Comparison of ENCODE assay signal across 1 cellular context in the genomic region with DNA sequence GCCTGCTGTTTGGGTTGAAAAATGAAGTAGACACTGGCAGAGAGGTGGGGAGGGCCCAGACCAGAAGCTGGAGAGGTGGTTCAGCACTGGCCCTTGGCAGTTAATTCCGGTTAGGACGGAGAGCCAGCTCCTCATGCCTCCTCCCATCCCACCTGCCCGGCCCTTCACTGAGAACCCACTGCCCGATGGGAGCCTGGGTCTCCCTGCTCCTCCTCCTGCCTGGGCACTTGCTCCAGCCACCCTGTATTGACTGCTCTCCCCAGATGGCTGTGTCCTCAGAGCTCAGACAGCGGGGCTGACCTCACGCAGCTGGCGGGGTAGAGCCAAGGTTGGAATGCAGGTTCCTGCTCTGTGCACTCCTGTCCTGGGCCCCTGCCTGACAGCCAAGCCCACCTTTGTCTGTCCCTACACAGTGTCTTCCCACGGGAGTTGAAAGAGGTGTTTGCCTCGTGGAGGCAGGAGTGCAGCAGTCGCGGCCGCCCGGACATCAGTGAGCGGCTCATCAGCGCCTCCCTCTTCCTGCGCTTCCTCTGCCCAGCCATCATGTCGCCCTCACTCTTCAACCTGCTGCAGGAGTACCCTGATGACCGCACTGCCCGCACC.
TF ChIP-seq lines count a peak whose summit lies in the region.

No MANE protein-coding gene starts in this region.

TF ChIP-seq in HepG2, 621 proteins besides CTCF, POLR2A, EP300 and RAD21:
- TF ChIP-seq, protein P1, sequence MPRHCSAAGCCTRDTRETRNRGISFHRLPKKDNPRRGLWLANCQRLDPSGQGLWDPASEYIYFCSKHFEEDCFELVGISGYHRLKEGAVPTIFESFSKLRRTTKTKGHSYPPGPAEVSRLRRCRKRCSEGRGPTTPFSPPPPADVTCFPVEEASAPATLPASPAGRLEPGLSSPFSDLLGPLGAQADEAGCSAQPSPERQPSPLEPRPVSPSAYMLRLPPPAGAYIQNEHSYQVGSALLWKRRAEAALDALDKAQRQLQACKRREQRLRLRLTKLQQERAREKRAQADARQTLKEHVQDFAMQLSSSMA (CRISPR knock-in tag; IDR thresholded peaks at IDR 0.05): no peak
- TF ChIP-seq ZFY (CRISPR knock-in tag; IDR thresholded peaks at IDR 0.05) (no peak), ZNF317 (CRISPR knock-in tag; IDR thresholded peaks at IDR 0.05) (no peak), ZNF776 (CRISPR knock-in tag; IDR thresholded peaks at IDR 0.05) (no peak), CAMTA2 (CRISPR knock-in tag; IDR thresholded peaks at IDR 0.05; ENCODE audit: borderline replicate concordance) (no peak), ZNF446 (CRISPR knock-in tag; IDR thresholded peaks at IDR 0.05) (no peak), NR3C1 (CRISPR knock-in tag; IDR thresholded peaks at IDR 0.05) (no peak), AGO2 (optimal IDR thresholded peaks at IDR 0.05; ENCODE audit: low read depth, low read length) (peak; percentile 52)
- TF ChIP-seq, protein P2, sequence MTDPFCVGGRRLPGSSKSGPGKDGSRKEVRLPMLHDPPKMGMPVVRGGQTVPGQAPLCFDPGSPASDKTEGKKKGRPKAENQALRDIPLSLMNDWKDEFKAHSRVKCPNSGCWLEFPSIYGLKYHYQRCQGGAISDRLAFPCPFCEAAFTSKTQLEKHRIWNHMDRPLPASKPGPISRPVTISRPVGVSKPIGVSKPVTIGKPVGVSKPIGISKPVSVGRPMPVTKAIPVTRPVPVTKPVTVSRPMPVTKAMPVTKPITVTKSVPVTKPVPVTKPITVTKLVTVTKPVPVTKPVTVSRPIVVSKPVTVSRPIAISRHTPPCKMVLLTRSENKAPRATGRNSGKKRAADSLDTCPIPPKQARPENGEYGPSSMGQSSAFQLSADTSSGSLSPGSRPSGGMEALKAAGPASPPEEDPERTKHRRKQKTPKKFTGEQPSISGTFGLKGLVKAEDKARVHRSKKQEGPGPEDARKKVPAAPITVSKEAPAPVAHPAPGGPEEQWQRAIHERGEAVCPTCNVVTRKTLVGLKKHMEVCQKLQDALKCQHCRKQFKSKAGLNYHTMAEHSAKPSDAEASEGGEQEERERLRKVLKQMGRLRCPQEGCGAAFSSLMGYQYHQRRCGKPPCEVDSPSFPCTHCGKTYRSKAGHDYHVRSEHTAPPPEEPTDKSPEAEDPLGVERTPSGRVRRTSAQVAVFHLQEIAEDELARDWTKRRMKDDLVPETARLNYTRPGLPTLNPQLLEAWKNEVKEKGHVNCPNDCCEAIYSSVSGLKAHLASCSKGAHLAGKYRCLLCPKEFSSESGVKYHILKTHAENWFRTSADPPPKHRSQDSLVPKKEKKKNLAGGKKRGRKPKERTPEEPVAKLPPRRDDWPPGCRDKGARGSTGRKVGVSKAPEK (CRISPR knock-in tag; IDR thresholded peaks at IDR 0.05; ENCODE audit: borderline replicate concordance): no peak
- TF ChIP-seq, protein P3, sequence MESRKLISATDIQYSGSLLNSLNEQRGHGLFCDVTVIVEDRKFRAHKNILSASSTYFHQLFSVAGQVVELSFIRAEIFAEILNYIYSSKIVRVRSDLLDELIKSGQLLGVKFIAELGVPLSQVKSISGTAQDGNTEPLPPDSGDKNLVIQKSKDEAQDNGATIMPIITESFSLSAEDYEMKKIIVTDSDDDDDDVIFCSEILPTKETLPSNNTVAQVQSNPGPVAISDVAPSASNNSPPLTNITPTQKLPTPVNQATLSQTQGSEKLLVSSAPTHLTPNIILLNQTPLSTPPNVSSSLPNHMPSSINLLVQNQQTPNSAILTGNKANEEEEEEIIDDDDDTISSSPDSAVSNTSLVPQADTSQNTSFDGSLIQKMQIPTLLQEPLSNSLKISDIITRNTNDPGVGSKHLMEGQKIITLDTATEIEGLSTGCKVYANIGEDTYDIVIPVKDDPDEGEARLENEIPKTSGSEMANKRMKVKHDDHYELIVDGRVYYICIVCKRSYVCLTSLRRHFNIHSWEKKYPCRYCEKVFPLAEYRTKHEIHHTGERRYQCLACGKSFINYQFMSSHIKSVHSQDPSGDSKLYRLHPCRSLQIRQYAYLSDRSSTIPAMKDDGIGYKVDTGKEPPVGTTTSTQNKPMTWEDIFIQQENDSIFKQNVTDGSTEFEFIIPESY (CRISPR knock-in tag; IDR thresholded peaks at IDR 0.05): 0 out of 2 replicates have a peak, but pooled peaks have one; percentile 12
